In the genomic region with DNA sequence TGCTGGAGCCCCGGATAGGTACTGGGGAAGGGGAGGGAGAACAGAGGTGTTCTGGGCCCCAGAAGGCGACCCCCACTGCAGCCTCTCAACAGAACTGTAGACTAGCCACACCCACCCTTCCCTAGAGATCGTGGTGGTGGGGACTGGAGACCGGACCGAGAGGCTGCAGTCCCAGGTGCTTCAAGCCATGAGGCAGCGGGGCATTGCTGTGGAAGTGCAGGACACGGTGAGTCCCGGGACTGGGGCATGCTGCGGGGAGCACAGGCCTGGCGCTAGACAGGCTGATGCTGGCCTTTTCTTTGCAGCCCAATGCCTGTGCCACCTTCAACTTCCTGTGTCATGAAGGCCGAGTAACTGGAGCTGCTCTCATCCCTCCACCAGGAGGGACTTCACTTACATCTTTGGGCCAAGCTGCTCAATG, we compare ENCODE assay signal across 8 cellular contexts. TPM values are rescaled to one million over a fixed set of nuclear protein-coding genes. Genes with fewer than 3 reads are reported as not detected.
DNase-seq lines count a peak whose midpoint lies in the region; ATAC-seq and TF ChIP-seq lines count a peak whose summit lies in the region.

No MANE protein-coding gene starts in this region.

- H3K4me3 ChIP-seq in SK-N-SH (ENCODE audit: low read depth in 2 of 2, low read length in 1 of 2) (peak overlapping the region; percentile 87 to 94), SU-DHL-6 (ENCODE audit: insufficient read depth, low read length, poor library complexity, severe bottlenecking) (peak overlapping the region; percentile 79), fibroblast of the aortic adventitia (ENCODE audit: low read depth, low read length) (peak overlapping the region; percentile 92), skeletal muscle tissue (ENCODE audit: low read length in 3 of 3) (peak overlapping the region; percentile 98 to 99 (median 98))

- H4K20me1 ChIP-seq in SK-N-SH (ENCODE audit: insufficient read depth), result no peaks in the 10 kb centered on the region
- H4K20me1 ChIP-seq in SU-DHL-6 (ENCODE audit: low read depth, low read length), result no peaks in the 10 kb centered on the region

- DNase-seq in SK-N-SH (peak; percentile 32), fibroblast of the aortic adventitia (ENCODE audit: low read depth) (no peak), kidney glomerular epithelial cell (lab: John Stamatoyannopoulos, UW) (no peak), HuH-7.5 (ENCODE audit: low spot score) (no peak), NCI-H1436 (lab: John Stamatoyannopoulos, UW) (no peak)

- H3K9me2 ChIP-seq in SK-N-SH (no peaks in the 10 kb centered on the region), SU-DHL-6 (replicated peaks; ENCODE audit: insufficient read depth, low read length) (no peaks in the 10 kb centered on the region)

- H3K4me2 ChIP-seq in SK-N-SH (peak overlapping the region; percentile 97), SU-DHL-6 (ENCODE audit: low read depth, low read length, poor library complexity, severe bottlenecking) (peak overlapping the region; percentile 71)

- H3K9ac ChIP-seq in SK-N-SH (peak overlapping the region; percentile 99), SU-DHL-6 (ENCODE audit: low read length) (peak overlapping the region; percentile 94), skeletal muscle tissue (ENCODE audit: low read depth in 1 of 3, low read length in 3 of 3) (peak overlapping the region; percentile 97 to 99 (median 99))

- H3F3A ChIP-seq in SK-N-SH (replicated peaks; ENCODE audit: insufficient read depth), result peaks cover 44% of the 10 kb centered on the region
- H3F3A ChIP-seq in SU-DHL-6 (ENCODE audit: insufficient read depth), result peaks cover 25% of the 10 kb centered on the region

- no peak for TF ChIP-seq EP300 in SK-N-SH (IDR thresholded peaks at IDR 0.05; ENCODE audit: borderline replicate concordance in 1 of 2, low read depth in 1 of 2, low read length in 1 of 2)

- WGBS in SK-N-SH (ENCODE audit: low lambda C conversion rate), result 17% methylated on average over 11 of the region's 11 CpGs

- H3K27me3 ChIP-seq in SK-N-SH (ENCODE audit: insufficient read depth) (no peaks in the 10 kb centered on the region), SU-DHL-6 (ENCODE audit: low read length) (no peaks in the 10 kb centered on the region), skeletal muscle tissue (ENCODE audit: control insufficient read depth in 3 of 3, insufficient read depth in 3 of 3, low read length in 3 of 3) (no peaks in the 10 kb centered on the region)

- H3K27ac ChIP-seq in SK-N-SH (ENCODE audit: low read depth in 2 of 2, low read length in 1 of 2) (peak overlapping the region; percentile 99; a peak in 3 of 4 replicates), SU-DHL-6 (ENCODE audit: low read depth, low read length) (peak overlapping the region; percentile 94), skeletal muscle tissue (ENCODE audit: low read depth, low read length) (peak overlapping the region; percentile 99)

- H2AFZ ChIP-seq in SK-N-SH (ENCODE audit: low read depth) (no peak overlapping the region), SU-DHL-6 (ENCODE audit: low read depth, low read length, severe bottlenecking) (no peak overlapping the region)

- POLR2A ChIA-PET in SK-N-SH (lab: Yijun Ruan, JAX), result interaction anchor here (0.6 to 4.6 kb wide), 5 partner anchors 15 to 428 kb away, joined by 3 to 80 read pairs (median 15); a partner anchor contains a TSS

- CTCF ChIA-PET in SK-N-SH (lab: Yijun Ruan, JAX), result interaction anchor here (1.2 to 14.2 kb wide), 12 partner anchors 9 to 427 kb away, joined by 3 to 114 read pairs (median 6); a partner anchor contains a TSS

- no peak for TF ChIP-seq RAD21 in SK-N-SH (IDR thresholded peaks at IDR 0.05; ENCODE audit: low read length)

- peaks cover 85% of the 10 kb centered on the region for H3K79me2 ChIP-seq in SK-N-SH (ENCODE audit: insufficient read depth)
- H3K79me2 ChIP-seq in SU-DHL-6 (ENCODE audit: insufficient read depth, low read length), result peaks cover 26% of the 10 kb centered on the region

- H3K9me3 ChIP-seq in SK-N-SH (no peaks in the 10 kb centered on the region), SU-DHL-6 (ENCODE audit: insufficient read depth, low read length) (no peaks in the 10 kb centered on the region), skeletal muscle tissue (ENCODE audit: control insufficient read depth in 3 of 3, low read length in 3 of 3) (no peaks in the 10 kb centered on the region)

- no peak for ATAC-seq in SK-N-SH treated with all-trans-retinoic acid at 6 μM for 48 hours

- no peak for TF ChIP-seq CTCF in SK-N-SH (IDR thresholded peaks at IDR 0.05)
- no peak for TF ChIP-seq CTCF in SU-DHL-6 (IDR thresholded peaks at IDR 0.05; ENCODE audit: insufficient read depth, low read length, poor library complexity, severe bottlenecking)
- no peak for TF ChIP-seq CTCF in fibroblast of the aortic adventitia (IDR thresholded peaks at IDR 0.05; ENCODE audit: insufficient read depth, low read length)

- H3K4me1 ChIP-seq in SK-N-SH (ENCODE audit: control insufficient read depth in 1 of 2, insufficient read depth in 2 of 2, low read depth in 1 of 2, low read length in 1 of 2) (peaks cover 8 to 30% of the 10 kb centered on the region in 2 experiments; a peak in 2 of 4 replicates), skeletal muscle tissue (ENCODE audit: control insufficient read depth in 3 of 3, insufficient read depth in 3 of 3, low read length in 3 of 3) (peaks cover 38 to 77% (median 53%) of the 10 kb centered on the region in 3 donors)

- H3K36me3 ChIP-seq in SK-N-SH (replicated peaks in 1 of 2; ENCODE audit: control insufficient read depth in 1 of 2, insufficient read depth in 2 of 2, low read length in 1 of 2) (peaks cover 39 to 45% of the 10 kb centered on the region in 2 experiments), SU-DHL-6 (ENCODE audit: low read length) (0 out of 2 replicates have a peak, but pooled peaks cover 11% of the 10 kb centered on the region), skeletal muscle tissue (ENCODE audit: control insufficient read depth in 3 of 3, insufficient read depth in 3 of 3, low read length in 3 of 3) (peaks cover 41 to 48% (median 46%) of the 10 kb centered on the region in 3 donors)

TF ChIP-seq in SK-N-SH, 30 proteins besides CTCF, POLR2A, EP300 and RAD21 (continues in another document):
- TF ChIP-seq CHD2 (IDR thresholded peaks at IDR 0.05; ENCODE audit: low read length, partially characterized antibody), result no peak
- TF ChIP-seq TEAD4 (IDR thresholded peaks at IDR 0.05; ENCODE audit: borderline replicate concordance, insufficient read depth), result no peak
- TF ChIP-seq SIN3A (IDR thresholded peaks at IDR 0.05; ENCODE audit: borderline replicate concordance, low read depth, low read length), result no peak
- no peak for TF ChIP-seq GABPA (IDR thresholded peaks at IDR 0.05; ENCODE audit: low read depth)
- TF ChIP-seq GATA2 (CRISPR knock-in tag; IDR thresholded peaks at IDR 0.05), result no peak
- TF ChIP-seq FOXM1 (IDR thresholded peaks at IDR 0.05; ENCODE audit: low read depth), result no peak
- TF ChIP-seq RXRA (IDR thresholded peaks at IDR 0.05; ENCODE audit: borderline replicate concordance, low read depth), result no peak
- no peak for TF ChIP-seq NFIC (IDR thresholded peaks at IDR 0.05; ENCODE audit: borderline replicate concordance)
- no peak for TF ChIP-seq FOSL2 (IDR thresholded peaks at IDR 0.05; ENCODE audit: borderline replicate concordance, low read depth)

TF ChIP-seq in SK-N-SH treated with all-trans-retinoic acid at 6 μM for 48 hours, 23 proteins besides CTCF, POLR2A, EP300 and RAD21 (continues in another document):
- TF ChIP-seq PPARA (CRISPR knock-in tag; IDR thresholded peaks at IDR 0.05; ENCODE audit: borderline replicate concordance) (no peak), GLIS3 (CRISPR knock-in tag; IDR thresholded peaks at IDR 0.05) (no peak), ZFP3 (CRISPR knock-in tag; IDR thresholded peaks at IDR 0.05) (no peak), TCF4 (CRISPR knock-in tag; IDR thresholded peaks at IDR 0.05; ENCODE audit: borderline replicate concordance) (no peak)
- TF ChIP-seq, protein P1, sequence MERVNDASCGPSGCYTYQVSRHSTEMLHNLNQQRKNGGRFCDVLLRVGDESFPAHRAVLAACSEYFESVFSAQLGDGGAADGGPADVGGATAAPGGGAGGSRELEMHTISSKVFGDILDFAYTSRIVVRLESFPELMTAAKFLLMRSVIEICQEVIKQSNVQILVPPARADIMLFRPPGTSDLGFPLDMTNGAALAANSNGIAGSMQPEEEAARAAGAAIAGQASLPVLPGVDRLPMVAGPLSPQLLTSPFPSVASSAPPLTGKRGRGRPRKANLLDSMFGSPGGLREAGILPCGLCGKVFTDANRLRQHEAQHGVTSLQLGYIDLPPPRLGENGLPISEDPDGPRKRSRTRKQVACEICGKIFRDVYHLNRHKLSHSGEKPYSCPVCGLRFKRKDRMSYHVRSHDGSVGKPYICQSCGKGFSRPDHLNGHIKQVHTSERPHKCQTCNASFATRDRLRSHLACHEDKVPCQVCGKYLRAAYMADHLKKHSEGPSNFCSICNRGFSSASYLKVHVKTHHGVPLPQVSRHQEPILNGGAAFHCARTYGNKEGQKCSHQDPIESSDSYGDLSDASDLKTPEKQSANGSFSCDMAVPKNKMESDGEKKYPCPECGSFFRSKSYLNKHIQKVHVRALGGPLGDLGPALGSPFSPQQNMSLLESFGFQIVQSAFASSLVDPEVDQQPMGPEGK (CRISPR knock-in tag; IDR thresholded peaks at IDR 0.05; ENCODE audit: borderline replicate concordance), result no peak

RNA-seq across cellular contexts. Expression of a gene that starts 0.8 kb away (rescaled TPM):
- 85.3 and 104 TPM in 2 replicates for polyA plus RNA-seq in SK-N-SH (2012; rRNA removed)
- 48.3 and 76.9 TPM in 2 replicates for polyA plus RNA-seq in SK-N-SH (2012; cell fraction: cytosol; rRNA removed)
- polyA plus RNA-seq in SK-N-SH (2012; cell fraction: nucleus; rRNA removed), result 36.4 and 46.2 TPM in 2 replicates
- 22.1 and 41.0 TPM in 2 replicates for total RNA-seq in fibroblast of the aortic adventitia (ENCODE audit: low replicate concordance)
- total RNA-seq in skeletal muscle tissue, result 39.1 TPM

RNA-seq across cellular contexts. Expression of a gene that starts 4.4 kb away (rescaled TPM):
- 82.7 and 99.4 TPM in 2 replicates for polyA plus RNA-seq in SK-N-SH (2012; rRNA removed)
- 42.3 and 58.1 TPM in 2 replicates for polyA plus RNA-seq in SK-N-SH (2012; cell fraction: cytosol; rRNA removed)
- polyA plus RNA-seq in SK-N-SH (2012; cell fraction: nucleus; rRNA removed), result 371 and 402 TPM in 2 replicates
- total RNA-seq in fibroblast of the aortic adventitia (ENCODE audit: low replicate concordance) (32.6 and 46.4 TPM in 2 replicates), skeletal muscle tissue (27.7 TPM)

RNA-seq across cellular contexts. Expression of a gene that starts 6.4 kb away (rescaled TPM):
- polyA plus RNA-seq in SK-N-SH (2012; rRNA removed), result 305 and 346 TPM in 2 replicates
- 247 and 282 TPM in 2 replicates for polyA plus RNA-seq in SK-N-SH (2012; cell fraction: cytosol; rRNA removed)
- polyA plus RNA-seq in SK-N-SH (2012; cell fraction: nucleus; rRNA removed), result 502 and 507 TPM in 2 replicates
- total RNA-seq in fibroblast of the aortic adventitia (ENCODE audit: low replicate concordance) (313 and 402 TPM in 2 replicates), skeletal muscle tissue (523 TPM)

RNA-seq across cellular contexts. Expression of a gene that starts 15.6 kb away (rescaled TPM):
- polyA plus RNA-seq in SK-N-SH (2012; rRNA removed), result 230 and 277 TPM in 2 replicates
- polyA plus RNA-seq in SK-N-SH (2012; cell fraction: cytosol; rRNA removed), result 65.3 and 95.1 TPM in 2 replicates
- 1,525 and 1,565 TPM in 2 replicates for polyA plus RNA-seq in SK-N-SH (2012; cell fraction: nucleus; rRNA removed)
- total RNA-seq in fibroblast of the aortic adventitia (ENCODE audit: low replicate concordance) (65.4 and 99.8 TPM in 2 replicates), skeletal muscle tissue (54.3 TPM)

RNA-seq across cellular contexts. Expression of a gene that starts 32.7 kb away (rescaled TPM):
- 21.0 and 21.4 TPM in 2 replicates for polyA plus RNA-seq in SK-N-SH (2012; rRNA removed)
- 7.5 and 11.8 TPM in 2 replicates for polyA plus RNA-seq in SK-N-SH (2012; cell fraction: cytosol; rRNA removed)
- polyA plus RNA-seq in SK-N-SH (2012; cell fraction: nucleus; rRNA removed), result 83.7 and 101 TPM in 2 replicates
- total RNA-seq in fibroblast of the aortic adventitia (ENCODE audit: low replicate concordance), result 22.2 and 49.1 TPM in 2 replicates
- 17.2 TPM for total RNA-seq in skeletal muscle tissue
